Comparison of ENCODE assay signal across 30 cellular contexts in genomic region chr20:51880188-51880587, GRCh38.
"Had no signal": no experiment of that assay in that cellular context is flagged by ENCODE, and none has a peak within 500 bp of the region (broad histone marks: within the 10 kb centered on the region; RNA-seq: fewer than 3 reads in every experiment).

No MANE protein-coding gene starts in this region.

- H3K27me3 Mint-ChIP-seq: progenitor cell of endocrine pancreas had no signal

- H3K27me3 ChIP-seq: neural progenitor cell, ovary, spleen, stomach, thyroid gland, tibial nerve, upper lobe of left lung, vagina had no signal

- H3K79me2 ChIP-seq: parathyroid adenoma had no signal

- H3K9me3 ChIP-seq: ovary, psoas muscle, spleen, stomach, thoracic aorta, thyroid gland, tibial nerve, upper lobe of left lung, vagina had no signal

- H3K4me3 ChIP-seq: neural progenitor cell, ovary, psoas muscle, skin epidermis, smooth muscle cell, spleen, stomach, thoracic aorta, thyroid gland, tibial nerve, upper lobe of left lung, vagina had no signal

- DNase-seq: naive thymus-derived CD4-positive, alpha-beta T cell; natural killer cell; occipital lobe; ovary; posterior cingulate gyrus; psoas muscle; right cardiac atrium; spleen; stimulated activated CD4-positive, alpha-beta T cell treated with anti-CD3 and anti-CD28 coated beads, Interleukin-12 subunit alpha, Interleukin-12 subunit beta, amount 100 ng/mL, for 4 hours; stimulated activated CD4-positive, alpha-beta T cell treated with anti-CD3 and anti-CD28 coated beads, Interleukin-1b, Interleukin-23, amount 100 ng/mL, for 48 hours; stimulated activated CD4-positive, alpha-beta T cell treated with anti-CD3 and anti-CD28 coated beads, Interleukin-4, amount 100 ng/mL, for 1 hour; stimulated activated CD4-positive, alpha-beta T cell treated with anti-CD3 and anti-CD28 coated beads, Interleukin-4, amount 100 ng/mL, for 4 hours; stimulated activated CD8-positive, alpha-beta memory T cell treated with anti-CD3 and anti-CD28 coated beads, Interleukin-4, amount 100 ng/mL, for 48 hours; stimulated activated naive B cell treated with anti-CD40 and anti-IgM and Interleukin-4, amounts not matched to agents 10 μg/mL and 1 μg/mL and 100 μg/mL, for 72 hours; stimulated activated naive CD4-positive, alpha-beta T cell treated with Interleukin-2 at 50 U/mL for 16 hours; stomach; thyroid gland; upper lobe of left lung had no signal

- H3K9ac ChIP-seq: neural progenitor cell, parathyroid adenoma had no signal

- ATAC-seq: naive thymus-derived CD4-positive, alpha-beta T cell; natural killer cell; psoas muscle; right cardiac atrium; sciatic nerve; stimulated activated naive B cell treated with anti-CD40 and anti-IgM and Interleukin-4, amounts not matched to agents 10 μg/mL and 1 μg/mL and 100 μg/mL, for 72 hours had no signal

- H3K27ac ChIP-seq: neural progenitor cell, ovary, parathyroid adenoma, psoas muscle, skin epidermis, spleen, stomach, thoracic aorta, thyroid gland, tibial nerve, upper lobe of left lung, vagina had no signal

- H3K27ac Mint-ChIP-seq: naive thymus-derived CD4-positive, alpha-beta T cell; natural killer cell; nephron; neural progenitor cell; progenitor cell of endocrine pancreas; stimulated activated naive B cell treated with anti-CD40 and anti-IgM and Interleukin-4, amounts not matched to agents 10 μg/mL and 1 μg/mL and 100 μg/mL, for 72 hours; stimulated activated naive CD8-positive, alpha-beta T cell treated with anti-CD3 and anti-CD28 coated beads, Interleukin-15, Interleukin-2, amounts not matched to agents 100 ng/mL and 50 ng/mL, for 24 hours had no signal

- H3K4me3 Mint-ChIP-seq: naive thymus-derived CD4-positive, alpha-beta T cell; natural killer cell; nephron; neural progenitor cell; stimulated activated naive B cell treated with anti-CD40 and anti-IgM and Interleukin-4, amounts not matched to agents 10 μg/mL and 1 μg/mL and 100 μg/mL, for 72 hours; stimulated activated naive CD8-positive, alpha-beta T cell treated with anti-CD3 and anti-CD28 coated beads, Interleukin-15, Interleukin-2, amounts not matched to agents 100 ng/mL and 50 ng/mL, for 24 hours had no signal

- H3K4me1 ChIP-seq: parathyroid adenoma, psoas muscle, spleen, stomach, thyroid gland, tibial nerve, upper lobe of left lung, vagina had no signal

- H3K4me2 ChIP-seq: neural progenitor cell, smooth muscle cell had no signal

- FAIRE-seq: urothelium cell line had no signal

- H2AFZ ChIP-seq: neural progenitor cell, parathyroid adenoma had no signal

- H3K36me3 Mint-ChIP-seq: naive thymus-derived CD4-positive, alpha-beta T cell; natural killer cell; neural progenitor cell; stimulated activated naive B cell treated with anti-CD40 and anti-IgM and Interleukin-4, amounts not matched to agents 10 μg/mL and 1 μg/mL and 100 μg/mL, for 72 hours had no signal

- H3K9me3 Mint-ChIP-seq: natural killer cell; nephron; neural progenitor cell; stimulated activated naive CD8-positive, alpha-beta T cell treated with anti-CD3 and anti-CD28 coated beads, Interleukin-15, Interleukin-2, amounts not matched to agents 100 ng/mL and 50 ng/mL, for 24 hours had no signal

- H3K4me1 Mint-ChIP-seq: naive thymus-derived CD4-positive, alpha-beta T cell; nephron; stimulated activated naive B cell treated with anti-CD40 and anti-IgM and Interleukin-4, amounts not matched to agents 10 μg/mL and 1 μg/mL and 100 μg/mL, for 72 hours had no signal

- H3K36me3 ChIP-seq: neural progenitor cell, ovary, spleen, stomach, thoracic aorta, thyroid gland, tibial nerve, upper lobe of left lung, vagina had no signal
